ENCODE assay signal across 23 cellular contexts in the genomic region with DNA sequence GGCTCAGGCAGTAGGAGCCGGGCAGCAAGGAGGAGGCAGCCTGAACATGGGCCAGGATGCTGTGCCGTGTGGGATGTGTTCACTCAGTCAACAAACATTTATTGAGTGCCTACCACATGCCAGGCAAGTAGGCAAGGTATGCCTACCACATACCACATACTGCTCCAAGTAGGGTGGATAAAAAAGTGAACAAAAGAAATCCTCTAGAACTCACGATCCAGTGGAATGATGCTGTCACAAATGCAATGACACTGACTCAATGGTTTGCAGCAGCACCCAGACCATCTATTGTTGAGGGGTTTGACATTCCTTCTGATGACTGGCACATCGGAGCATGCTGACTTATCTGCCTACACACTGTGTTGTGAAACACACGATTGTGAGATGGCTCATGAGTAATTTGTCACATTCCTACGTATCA.
DNase-seq lines count a peak whose midpoint lies in the region; ATAC-seq and TF ChIP-seq lines count a peak whose summit lies in the region.
"Had no signal": no experiment of that assay in that cellular context is flagged by ENCODE, and none has a peak within 500 bp of the region (broad histone marks: within the 10 kb centered on the region; RNA-seq: fewer than 3 reads in every experiment).

No MANE protein-coding gene starts in this region.

- intact Hi-C loops in naive thymus-derived CD4-positive, alpha-beta T cell (cut with micrococcal nuclease), result no loop called here
- intact Hi-C loops in esophagus muscularis mucosa (cut with DNase I), result no loop called here

- no peak overlapping the region for H3K4me2 ChIP-seq in osteoblast (ENCODE audit: insufficient read depth, low read length)

- TF ChIP-seq CTCF in fibroblast of pulmonary artery (IDR thresholded peaks at IDR 0.05; ENCODE audit: low read length, missing control alignments) (no peak), osteoblast (IDR thresholded peaks at IDR 0.05; ENCODE audit: extremely low read depth, low read depth, low read length) (no peak), esophagus muscularis mucosa (IDR thresholded peaks at IDR 0.05) (no peak)

- POLR2A ChIA-PET in naive thymus-derived CD4-positive, alpha-beta T cell (lab: Charles Lee), result no interaction called here

- H3K27me3 Mint-ChIP-seq in naive thymus-derived CD4-positive, alpha-beta T cell, result no peaks in the 10 kb centered on the region
- H3K27me3 Mint-ChIP-seq: activated naive CD4-positive, alpha-beta T cell treated with anti-CD3 and anti-CD28 coated beads, Interleukin-2, amount 10 ng/mL, durations not matched to agents 7 days and 5 days; CD8-positive, alpha-beta memory T cell; stimulated activated naive B cell treated with anti-CD40 and anti-IgM and Interleukin-4, amounts not matched to agents 10 μg/mL and 1 μg/mL and 100 μg/mL, for 72 hours had no signal

- CTCF ChIA-PET in naive thymus-derived CD4-positive, alpha-beta T cell (lab: Charles Lee), result no interaction called here

- no peak overlapping the region for H3K27ac Mint-ChIP-seq in naive thymus-derived CD4-positive, alpha-beta T cell
- H3K27ac Mint-ChIP-seq: activated naive CD4-positive, alpha-beta T cell treated with anti-CD3 and anti-CD28 coated beads, Interleukin-2, amount 10 ng/mL, durations not matched to agents 7 days and 5 days; CD8-positive, alpha-beta memory T cell; stimulated activated naive B cell treated with anti-CD40 and anti-IgM and Interleukin-4, amounts not matched to agents 10 μg/mL and 1 μg/mL and 100 μg/mL, for 72 hours; T-helper 1 cell treated with Interleukin-12 subunit alpha and Interleukin-12 subunit beta and Interleukin-4 antibody, amounts not matched to agents 30 μg/mL and 1 μg/mL, for 36 hours had no signal

- DNase-seq in Ammon's horn (ENCODE audit: low spot score), result peak; percentile 43
- peak; percentile 8 for DNase-seq in SW480 (ENCODE audit: low spot score)
- peak; percentile 72 for DNase-seq in fibroblast of pulmonary artery (ENCODE audit: low read depth)
- DNase-seq in osteoblast (ENCODE audit: insufficient read length, low spot score, missing footprints), result peak; percentile 17
- DNase-seq in stimulated activated CD8-positive, alpha-beta memory T cell treated with anti-CD3 and anti-CD28 coated beads, Interleukin-4, amount 100 ng/mL, for 48 hours, result no peak
- no peak for DNase-seq in naive thymus-derived CD4-positive, alpha-beta T cell
- DNase-seq in esophagus muscularis mucosa (ENCODE audit: extremely low spot score), result no peak
- DNase-seq: activated CD4-positive, alpha-beta T cell treated with anti-CD3 and anti-CD28 coated beads, Interleukin-2, amount 50 U/mL, for 48 hours; activated naive CD4-positive, alpha-beta T cell treated with anti-CD3 and anti-CD28 coated beads, Interleukin-2, amount 10 ng/mL, durations not matched to agents 7 days and 5 days; body of pancreas; CD8-positive, alpha-beta memory T cell; erythroblast; heart left ventricle; KG1; NCI-H1048; NCI-H524 treated with DMSO at 0.1 percent for 48 hours; SHP77; stimulated activated naive B cell treated with anti-CD40 and anti-IgM and Interleukin-4, amounts not matched to agents 10 μg/mL and 1 μg/mL and 100 μg/mL, for 72 hours; thyroid gland; WERI-Rb-1 had no signal

- no peak overlapping the region for H3K4me3 Mint-ChIP-seq in naive thymus-derived CD4-positive, alpha-beta T cell
- H3K4me3 Mint-ChIP-seq: activated naive CD4-positive, alpha-beta T cell treated with anti-CD3 and anti-CD28 coated beads, Interleukin-2, amount 10 ng/mL, durations not matched to agents 7 days and 5 days; CD8-positive, alpha-beta memory T cell; stimulated activated naive B cell treated with anti-CD40 and anti-IgM and Interleukin-4, amounts not matched to agents 10 μg/mL and 1 μg/mL and 100 μg/mL, for 72 hours; T-helper 1 cell treated with Interleukin-12 subunit alpha and Interleukin-12 subunit beta and Interleukin-4 antibody, amounts not matched to agents 30 μg/mL and 1 μg/mL, for 36 hours had no signal

- H3K79me2 ChIP-seq in osteoblast (ENCODE audit: insufficient read depth, low read length), result no peaks in the 10 kb centered on the region

- TF ChIP-seq POLR2A in esophagus muscularis mucosa (IDR thresholded peaks at IDR 0.05; ENCODE audit: low read depth), result no peak

- no peak overlapping the region for H3K4me3 ChIP-seq in fibroblast of pulmonary artery (replicated peaks; ENCODE audit: low read depth, low read length)
- H3K4me3 ChIP-seq in osteoblast (ENCODE audit: insufficient read depth, low read length), result no peak overlapping the region
- no peak overlapping the region for H3K4me3 ChIP-seq in naive thymus-derived CD4-positive, alpha-beta T cell (ENCODE audit: low read length)
- H3K4me3 ChIP-seq in esophagus muscularis mucosa, result no peak overlapping the region
- H3K4me3 ChIP-seq: body of pancreas, HAP-1, heart left ventricle, thyroid gland had no signal

- no peaks in the 10 kb centered on the region for H3K36me3 ChIP-seq in osteoblast (ENCODE audit: insufficient read depth, low read length)
- H3K36me3 ChIP-seq in naive thymus-derived CD4-positive, alpha-beta T cell (ENCODE audit: control insufficient read depth in 2 of 3, insufficient read depth in 3 of 3, low read length in 3 of 3), result no peaks in the 10 kb centered on the region
- no peaks in the 10 kb centered on the region for H3K36me3 ChIP-seq in esophagus muscularis mucosa
- H3K36me3 ChIP-seq: HAP-1, heart left ventricle, thyroid gland, WERI-Rb-1 had no signal

- H3K9me3 ChIP-seq in osteoblast (ENCODE audit: low read depth, low read length) (no peaks in the 10 kb centered on the region), esophagus muscularis mucosa (no peaks in the 10 kb centered on the region)
- H3K9me3 ChIP-seq in naive thymus-derived CD4-positive, alpha-beta T cell (ENCODE audit: control insufficient read depth in 2 of 3, low read length in 3 of 3), result no peaks in the 10 kb centered on the region
- H3K9me3 ChIP-seq: body of pancreas, HAP-1, thyroid gland had no signal

- H3K9me3 Mint-ChIP-seq in naive thymus-derived CD4-positive, alpha-beta T cell, result peaks cover 0 to 7% (median 0%) of the 10 kb centered on the region in 11 donors
- H3K9me3 Mint-ChIP-seq: stimulated activated naive B cell treated with anti-CD40 and anti-IgM and Interleukin-4, amounts not matched to agents 10 μg/mL and 1 μg/mL and 100 μg/mL, for 72 hours; T-helper 1 cell treated with Interleukin-12 subunit alpha and Interleukin-12 subunit beta and Interleukin-4 antibody, amounts not matched to agents 30 μg/mL and 1 μg/mL, for 36 hours had no signal

- H3K27me3 ChIP-seq in osteoblast (ENCODE audit: insufficient read depth, low read length) (no peaks in the 10 kb centered on the region), esophagus muscularis mucosa (no peaks in the 10 kb centered on the region)
- no peaks in the 10 kb centered on the region for H3K27me3 ChIP-seq in naive thymus-derived CD4-positive, alpha-beta T cell (ENCODE audit: control insufficient read depth in 2 of 2, insufficient read depth in 2 of 2, low read length in 2 of 2)
- H3K27me3 ChIP-seq: body of pancreas, heart left ventricle, thyroid gland had no signal

- H3K27ac ChIP-seq in osteoblast (ENCODE audit: low read depth, low read length), result no peak overlapping the region
- no peak overlapping the region for H3K27ac ChIP-seq in naive thymus-derived CD4-positive, alpha-beta T cell (ENCODE audit: low read depth, low read length)
- no peak overlapping the region for H3K27ac ChIP-seq in esophagus muscularis mucosa (replicated peaks in 1 of 4)
- H3K27ac ChIP-seq: body of pancreas, heart left ventricle, thyroid gland, WERI-Rb-1 had no signal

- TF ChIP-seq EP300 in esophagus muscularis mucosa (IDR thresholded peaks at IDR 0.05), result no peak

- no peaks in the 10 kb centered on the region for H3K4me1 Mint-ChIP-seq in naive thymus-derived CD4-positive, alpha-beta T cell
- H3K4me1 Mint-ChIP-seq: activated naive CD4-positive, alpha-beta T cell treated with anti-CD3 and anti-CD28 coated beads, Interleukin-2, amount 10 ng/mL, durations not matched to agents 7 days and 5 days; CD8-positive, alpha-beta memory T cell; stimulated activated naive B cell treated with anti-CD40 and anti-IgM and Interleukin-4, amounts not matched to agents 10 μg/mL and 1 μg/mL and 100 μg/mL, for 72 hours had no signal

- WGBS in esophagus muscularis mucosa, result 82% methylated on average over 6 of the region's 6 CpGs

- H3K36me3 Mint-ChIP-seq in naive thymus-derived CD4-positive, alpha-beta T cell, result no peaks in the 10 kb centered on the region
- H3K36me3 Mint-ChIP-seq: activated naive CD4-positive, alpha-beta T cell treated with anti-CD3 and anti-CD28 coated beads, Interleukin-2, amount 10 ng/mL, durations not matched to agents 7 days and 5 days; CD8-positive, alpha-beta memory T cell; stimulated activated naive B cell treated with anti-CD40 and anti-IgM and Interleukin-4, amounts not matched to agents 10 μg/mL and 1 μg/mL and 100 μg/mL, for 72 hours had no signal

- no peaks in the 10 kb centered on the region for H3K4me1 ChIP-seq in osteoblast (ENCODE audit: insufficient read depth, low read length)
- no peaks in the 10 kb centered on the region for H3K4me1 ChIP-seq in naive thymus-derived CD4-positive, alpha-beta T cell (ENCODE audit: control insufficient read depth in 2 of 2, insufficient read depth in 2 of 2, low read length in 2 of 2)
- no peaks in the 10 kb centered on the region for H3K4me1 ChIP-seq in esophagus muscularis mucosa
- H3K4me1 ChIP-seq: body of pancreas, HAP-1, heart left ventricle, thyroid gland had no signal

- no peak overlapping the region for H2AFZ ChIP-seq in osteoblast (ENCODE audit: low read length)

- ATAC-seq in naive thymus-derived CD4-positive, alpha-beta T cell, result no peak
- no peak for ATAC-seq in HG03442 (IDR thresholded peaks at IDR 0.05; ENCODE audit: unreplicated experiment)
- ATAC-seq: body of pancreas; heart left ventricle; stimulated activated naive B cell treated with anti-CD40 and anti-IgM and Interleukin-4, amounts not matched to agents 10 μg/mL and 1 μg/mL and 100 μg/mL, for 72 hours had no signal

- no peaks in the 10 kb centered on the region for H4K20me1 ChIP-seq in osteoblast (ENCODE audit: insufficient read depth, low read length)

Comparison
In these comparisons a context has a peak if more than half of its experiments do, and no peak if none do; other contexts are left out.
1. DNase-seq: peak in Ammon's horn (single experiment), SW480 (single experiment), fibroblast of pulmonary artery (single experiment) and osteoblast (single experiment); none in stimulated activated CD8-positive, alpha-beta memory T cell treated with anti-CD3 and anti-CD28 coated beads, Interleukin-4, amount 100 ng/mL, for 48 hours (single experiment), naive thymus-derived CD4-positive, alpha-beta T cell (0 of 9) and esophagus muscularis mucosa (single experiment).